Comparison of ENCODE assay signal across 14 cellular contexts in the genomic region with DNA sequence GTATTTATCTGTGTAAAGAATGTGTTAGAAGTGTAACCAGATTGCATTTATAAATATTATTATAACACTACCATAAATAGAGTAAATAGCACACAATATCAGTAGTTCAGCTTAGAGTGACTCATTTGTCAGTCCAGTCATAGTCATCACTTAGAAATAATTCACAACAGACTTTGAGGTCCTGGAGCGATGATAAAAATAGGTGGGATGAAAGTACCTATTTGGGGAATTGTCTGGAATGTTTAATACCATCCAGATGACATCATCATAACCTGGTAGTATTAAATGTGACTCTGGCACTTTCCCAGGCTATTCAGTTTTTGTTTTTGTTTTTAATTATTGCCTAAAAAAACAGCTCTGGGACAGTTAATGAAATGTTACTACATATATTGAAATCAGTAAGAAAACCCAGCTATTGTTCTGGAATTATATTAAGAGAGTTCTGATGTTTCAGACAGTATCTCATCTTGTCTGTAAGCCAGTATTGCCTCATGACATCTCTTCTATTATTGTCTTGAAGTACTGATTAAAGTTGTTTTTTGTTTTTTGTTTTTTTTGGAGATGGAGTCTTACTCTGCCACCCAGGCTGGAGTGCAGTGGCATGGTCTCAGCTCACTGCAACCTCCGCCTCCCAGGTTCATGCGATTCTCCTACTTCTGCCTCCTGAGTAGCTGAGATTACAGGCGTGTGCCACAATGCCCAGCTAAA.
DNase-seq lines count a peak whose midpoint lies in the region; ATAC-seq and TF ChIP-seq lines count a peak whose summit lies in the region.
"Had no signal": no experiment of that assay in that cellular context is flagged by ENCODE, and none has a peak within 500 bp of the region (broad histone marks: within the 10 kb centered on the region; RNA-seq: fewer than 3 reads in every experiment).

No MANE protein-coding gene starts in this region.

- CTCF ChIA-PET in HCT116 (lab: Charles Lee) = no interaction called here

- POLR2A ChIA-PET in HCT116 (lab: Charles Lee) = no interaction called here

- TF ChIP-seq CTCF in HCT116 (IDR thresholded peaks at IDR 0.05 in 2 of 3, conservative IDR thresholded peaks at IDR 0.05 in 1 of 3; ENCODE audit: borderline replicate concordance in 1 of 3, insufficient read depth in 1 of 3, low read depth in 2 of 3, low read length in 2 of 3) = no peak
- no peak for TF ChIP-seq CTCF in fibroblast of the aortic adventitia (IDR thresholded peaks at IDR 0.05; ENCODE audit: insufficient read depth, low read length)
- TF ChIP-seq CTCF in gastrocnemius medialis (IDR thresholded peaks at IDR 0.05 in 4 of 5, conservative IDR thresholded peaks at IDR 0.05 in 1 of 5) = no peak

- H3K9me3 ChIP-seq in HCT116 (ENCODE audit: control insufficient read depth in 1 of 2, insufficient read depth in 1 of 2, low read depth in 1 of 2, low read length in 2 of 2) (no peaks in the 10 kb centered on the region), SJSA1 (replicated peaks) (no peaks in the 10 kb centered on the region), gastrocnemius medialis (no peaks in the 10 kb centered on the region)
- H3K9me3 ChIP-seq: Peyer's patch, tibial artery had no signal

- in situ Hi-C loops in gastrocnemius medialis (cut with MboI; ENCODE audit: low sequenced_read_pairs in 4 of 4) = no loop called here

- TF ChIP-seq POLR2A in HCT116 (IDR thresholded peaks at IDR 0.05; ENCODE audit: borderline replicate concordance, extremely low read depth, insufficient read depth, insufficient read length) (no peak), gastrocnemius medialis (IDR thresholded peaks at IDR 0.05) (no peak)

- RAD21 ChIA-PET in HCT116 (lab: Charles Lee; ENCODE audit: low non-redundant PET in 1 of 2, low total read pairs in 2 of 2, uncharacterized antibody in 2 of 2, unreplicated experiment in 2 of 2) = no interaction called here

- no peaks in the 10 kb centered on the region for H3K9me2 ChIP-seq in HCT116 (ENCODE audit: insufficient read depth)

- intact Hi-C loops in HCT116 (cut with micrococcal nuclease) = no loop called here
- intact Hi-C loops in gastrocnemius medialis (cut with DNase I; ENCODE audit: low total_unique reads) = loop anchor here (5.0 kb wide), 1 partner anchor 75 kb away; the partner anchor contains the start of gene SIK2
- intact Hi-C loops in posterior vena cava (cut with DNase I) = no loop called here

- H3K4me1 ChIP-seq in HCT116 (ENCODE audit: control insufficient read depth in 1 of 2, insufficient read depth in 2 of 2, low read length in 2 of 2) (peaks cover 13 to 15% of the 10 kb centered on the region in 2 experiments), SJSA1 (replicated peaks) (peaks cover 14% of the 10 kb centered on the region), gastrocnemius medialis (peaks cover 29 to 40% of the 10 kb centered on the region in 2 donors)
- H3K4me1 ChIP-seq: Peyer's patch had no signal

- H3K36me3 ChIP-seq in HCT116 (ENCODE audit: control insufficient read depth in 1 of 2, insufficient read depth in 2 of 2, low read length in 2 of 2) (no peaks in the 10 kb centered on the region), SJSA1 (peaks cover 8% of the 10 kb centered on the region; the same call in 1 of the 2 replicates), gastrocnemius medialis (no peaks in the 10 kb centered on the region)

- DNase-seq in HCT116 (ENCODE audit: low read depth, low spot score) (peak; percentile 29), SJSA1 (ENCODE audit: low read depth in 1 of 2, low spot score in 2 of 2) (peak in 1 of 2 experiments; percentile 60), fibroblast of the aortic adventitia (ENCODE audit: low read depth) (peak; percentile 43), gastrocnemius medialis (no peak), posterior vena cava (ENCODE audit: low spot score) (no peak), dedifferentiated amniotic fluid mesenchymal stem cell (ENCODE audit: extremely low spot score) (no peak)
- DNase-seq: activated naive CD4-positive, alpha-beta T cell treated with Interleukin-2 at 50 U/mL for 16 hours; COR-L47; NCI-H1092 treated with DMSO at 0.1 percent for 48 hours; NCI-H446 treated with DMSO at 0.1 percent for 48 hours; Peyer's patch; tibial artery had no signal

- no peak for TF ChIP-seq RAD21 in HCT116 (IDR thresholded peaks at IDR 0.05; ENCODE audit: low read depth)

- H3K4me3 ChIP-seq in HCT116 (replicated peaks in 1 of 2; ENCODE audit: low read depth in 1 of 2, low read length in 2 of 2) (no peak overlapping the region), SJSA1 (no peak overlapping the region), fibroblast of the aortic adventitia (ENCODE audit: low read depth, low read length) (no peak overlapping the region), gastrocnemius medialis (no peak overlapping the region)
- H3K4me3 ChIP-seq: Peyer's patch, tibial artery had no signal

- no peaks in the 10 kb centered on the region; the same call in 1 of the 2 replicates for H3K79me2 ChIP-seq in HCT116 (ENCODE audit: insufficient read depth, low read length)

- no peak overlapping the region for H2AFZ ChIP-seq in HCT116 (ENCODE audit: low read depth, low read length, poor library complexity, severe bottlenecking)

- H4K20me1 ChIP-seq in HCT116 (ENCODE audit: insufficient read depth) = no peaks in the 10 kb centered on the region

- H3K27me3 ChIP-seq in HCT116 (ENCODE audit: insufficient read depth, low read length) = no peaks in the 10 kb centered on the region
- H3K27me3 ChIP-seq in SJSA1 (replicated peaks) = no peaks in the 10 kb centered on the region
- H3K27me3 ChIP-seq in gastrocnemius medialis = no peaks in the 10 kb centered on the region
- H3K27me3 ChIP-seq: Peyer's patch, tibial artery had no signal

- H3K27ac ChIP-seq in HCT116 (ENCODE audit: low read depth, low read length) = no peak overlapping the region
- peak overlapping the region; percentile 60 for H3K27ac ChIP-seq in SJSA1
- H3K27ac ChIP-seq in gastrocnemius medialis = peak overlapping the region; percentile 68 to 77 (median 71)
- H3K27ac ChIP-seq: Peyer's patch, tibial artery had no signal

- ATAC-seq in HCT116 (peak; percentile 80), gastrocnemius medialis (peak; percentile 63 to 84), HG02973 (IDR thresholded peaks at IDR 0.05; ENCODE audit: unreplicated experiment) (no peak), GM18511 (IDR thresholded peaks at IDR 0.05; ENCODE audit: unreplicated experiment) (no peak)

- H3K9ac ChIP-seq in HCT116 (ENCODE audit: low read length) = no peak overlapping the region

- BruUV-seq in HCT116 (replicated peaks; lab: Mats Ljungman, UMichigan) = no TSS peak

- H3K4me2 ChIP-seq in HCT116 (ENCODE audit: low read length) = peak overlapping the region; percentile 41

TF ChIP-seq in HCT116, 20 proteins besides CTCF, POLR2A, EP300 and RAD21:
- TF ChIP-seq SP1 (IDR thresholded peaks at IDR 0.05; ENCODE audit: low read depth) (0 out of 2 replicates have a peak, but pooled peaks have one; percentile 13), FOSL1 (IDR thresholded peaks at IDR 0.05; ENCODE audit: low read depth) (peak; percentile 74), JUND (IDR thresholded peaks at IDR 0.05) (peak; percentile 74), YY1 (IDR thresholded peaks at IDR 0.05; ENCODE audit: extremely low read depth, insufficient replicate concordance, low read depth, low read length) (no peak), CBX3 (IDR thresholded peaks at IDR 0.05; ENCODE audit: low read depth) (0 out of 2 replicates have a peak, but pooled peaks have one; percentile 29), ATF3 (IDR thresholded peaks at IDR 0.05) (0 out of 2 replicates have a peak, but pooled peaks have one; percentile 33), ZNF274 (IDR thresholded peaks at IDR 0.05; ENCODE audit: low read depth, low read length) (no peak), EZH2 (IDR thresholded peaks at IDR 0.05) (no peak), SRF (IDR thresholded peaks at IDR 0.05; ENCODE audit: low read depth) (peak; percentile 48; the same call in 1 of the 2 replicates), CEBPB (IDR thresholded peaks at IDR 0.05; ENCODE audit: low read depth) (peak; percentile 44; the same call in 1 of the 2 replicates)

Comparison
In these comparisons a context has a peak if more than half of its experiments do, and no peak if none do; other contexts are left out.
1. ATAC-seq: peak in HCT116 (single experiment) and gastrocnemius medialis (2 of 2); none in HG02973 (single experiment) and GM18511 (single experiment).
2. DNase-seq: peak in HCT116 (single experiment) and fibroblast of the aortic adventitia (single experiment); none in gastrocnemius medialis (0 of 2), posterior vena cava (single experiment) and dedifferentiated amniotic fluid mesenchymal stem cell (single experiment).